In genomic region chr14:68544150-68544892, GRCh38 we compare ENCODE assay signal across 10 cellular contexts.
DNase-seq lines count a peak whose midpoint lies in the region; ATAC-seq, FAIRE-seq and TF ChIP-seq lines count a peak whose summit lies in the region.
"Had no signal": no experiment of that assay in that cellular context is flagged by ENCODE, and none has a peak within 500 bp of the region (broad histone marks: within the 10 kb centered on the region; RNA-seq: fewer than 3 reads in every experiment).

No MANE protein-coding gene starts in this region.

- H3K36me3 ChIP-seq in liver (ENCODE audit: control insufficient read depth in 4 of 4, insufficient read depth in 3 of 4, low read depth in 1 of 4, low read length in 3 of 4) (no peaks in the 10 kb centered on the region), HepG2 (replicated peaks in 1 of 2; ENCODE audit: control insufficient read depth in 1 of 2, insufficient read depth in 2 of 2, low read length in 2 of 2) (no peaks in the 10 kb centered on the region), esophagus muscularis mucosa (no peaks in the 10 kb centered on the region)

- H3K27me3 ChIP-seq in liver (ENCODE audit: control insufficient read depth in 4 of 4, insufficient read depth in 4 of 4, low read length in 3 of 4): no peaks in the 10 kb centered on the region
- no peaks in the 10 kb centered on the region for H3K27me3 ChIP-seq in HepG2 (ENCODE audit: control insufficient read depth in 1 of 2, insufficient read depth in 2 of 2, low read length in 2 of 2)
- no peaks in the 10 kb centered on the region for H3K27me3 ChIP-seq in esophagus muscularis mucosa

- WGBS in liver: 69% methylated on average over 5 of the region's 5 CpGs
- WGBS in HepG2 (ENCODE audit: low lambda C conversion rate): 97% methylated on average over 5 of the region's 5 CpGs
- WGBS in esophagus muscularis mucosa: 23% methylated on average over 3 of the region's 5 CpGs

- H3K27ac ChIP-seq in liver (ENCODE audit: low read depth in 1 of 2, low read length in 2 of 2) (peak overlapping the region; percentile 3 to 33), HepG2 (ENCODE audit: extremely low read length, insufficient read depth, low read length) (no peak overlapping the region), esophagus muscularis mucosa (replicated peaks in 1 of 4) (peak overlapping the region; percentile 90 to 96 (median 95))

- peak overlapping the region; percentile 77 for H3K27ac Mint-ChIP-seq in nephron progenitor cell
- H3K27ac Mint-ChIP-seq: CD14-positive monocyte had no signal

- H3K79me2 ChIP-seq in HepG2 (ENCODE audit: insufficient read depth, low read length): no peaks in the 10 kb centered on the region

- H3K9me3 ChIP-seq in liver (ENCODE audit: control insufficient read depth in 4 of 4, low read length in 3 of 4) (no peaks in the 10 kb centered on the region), HepG2 (ENCODE audit: low read length) (no peaks in the 10 kb centered on the region), esophagus muscularis mucosa (no peaks in the 10 kb centered on the region)

- in situ Hi-C loops in HepG2 (cut with HindIII; ENCODE audit: extremely low pct_ligation_motif_present, low pct_unique_long_range_greater_than_20kb): no loop called here

- H3K4me1 Mint-ChIP-seq in nephron progenitor cell: peaks cover 97% of the 10 kb centered on the region

- H2AFZ ChIP-seq in HepG2 (ENCODE audit: low read length): no peak overlapping the region

- CTCF ChIA-PET in HepG2 (lab: Yijun Ruan, JAX; ENCODE audit: low intra/inter-chr PET ratio, low total read pairs): no interaction called here

- no TSS peak for BruUV-seq in HepG2 (replicated peaks; lab: Mats Ljungman, UMichigan)

- H3K4me1 ChIP-seq in liver (ENCODE audit: control insufficient read depth in 4 of 4, insufficient read depth in 4 of 4, low read length in 3 of 4) (peaks cover 2 to 15% (median 5%) of the 10 kb centered on the region in 4 donors), HepG2 (ENCODE audit: insufficient read depth, low read length) (peaks cover 19% of the 10 kb centered on the region), esophagus muscularis mucosa (peaks cover 45 to 89% (median 74%) of the 10 kb centered on the region in 4 donors)

- H3K4me2 ChIP-seq in HepG2 (ENCODE audit: low read depth, low read length): no peak overlapping the region

- H3K9me3 Mint-ChIP-seq in nephron progenitor cell: peaks cover 4% of the 10 kb centered on the region
- H3K9me3 Mint-ChIP-seq: CD14-positive monocyte had no signal

- no peaks in the 10 kb centered on the region for H4K20me1 ChIP-seq in HepG2 (ENCODE audit: insufficient read depth, low read length)

- peaks cover 6% of the 10 kb centered on the region for H3K36me3 Mint-ChIP-seq in nephron progenitor cell (ENCODE audit: low read depth)

- POLR2A ChIA-PET in HepG2 (lab: Yijun Ruan, JAX): no interaction called here

- no peak for TF ChIP-seq EP300 in HepG2 (IDR thresholded peaks at IDR 0.05; ENCODE audit: low read depth in 2 of 2, low read length in 2 of 2)
- TF ChIP-seq EP300 in HepG2 (CRISPR knock-in tag; IDR thresholded peaks at IDR 0.05; ENCODE audit: borderline replicate concordance): no peak
- no peak for TF ChIP-seq EP300 in esophagus muscularis mucosa (IDR thresholded peaks at IDR 0.05)

- no peak for ATAC-seq in HepG2
- ATAC-seq in HG03159 (IDR thresholded peaks at IDR 0.05; ENCODE audit: unreplicated experiment): no peak

- no peak for TF ChIP-seq CTCF in liver (IDR thresholded peaks at IDR 0.05; ENCODE audit: low read depth, low read length, missing input control)
- no peak for TF ChIP-seq CTCF in HepG2 (CRISPR knock-in tag; IDR thresholded peaks at IDR 0.05)
- TF ChIP-seq CTCF in esophagus muscularis mucosa (IDR thresholded peaks at IDR 0.05): no peak
- no peak for TF ChIP-seq CTCF in nephron progenitor cell (IDR thresholded peaks at IDR 0.05)

- H3K4me3 Mint-ChIP-seq in nephron progenitor cell: no peak overlapping the region
- H3K4me3 Mint-ChIP-seq: CD14-positive monocyte had no signal

- H3K4me3 ChIP-seq in liver (ENCODE audit: low read depth in 1 of 3, low read length in 3 of 3) (no peak overlapping the region), HepG2 (replicated peaks in 1 of 3; ENCODE audit: insufficient read depth in 1 of 3, low read depth in 2 of 3, low read length in 3 of 3) (no peak overlapping the region), esophagus muscularis mucosa (no peak overlapping the region)

- peak; percentile 19 to 25 for TF ChIP-seq RAD21 in liver (IDR thresholded peaks at IDR 0.05)
- TF ChIP-seq RAD21 in HepG2 (CRISPR knock-in tag; IDR thresholded peaks at IDR 0.05): no peak

- FAIRE-seq in HepG2 (lab: Jason Lieb, UNC): no peak
- FAIRE-seq: endometrium had no signal

- DNase-seq in HepG2 (ENCODE audit: low spot score) (no peak), esophagus muscularis mucosa (ENCODE audit: extremely low spot score) (peak; percentile 94), nephron progenitor cell (no peak), SHP77 (lab: John Stamatoyannopoulos, UW) (no peak), DMS53 treated with DMSO at 0.1 percent for 48 hours (lab: John Stamatoyannopoulos, UW; ENCODE audit: unreplicated experiment) (no peak)
- DNase-seq in activated CD8-positive, alpha-beta memory T cell treated with anti-CD3 and anti-CD28 coated beads, Interleukin-2, amount 50 U/mL, for 4 hours: no peak

- intact Hi-C loops in HepG2 (cut with micrococcal nuclease; ENCODE audit: unreplicated experiment) (no loop called here), esophagus muscularis mucosa (cut with DNase I) (loop anchor here (10.0 kb wide), 1 partner anchor 150 kb away; no protein-coding TSS in a partner anchor)

- TF ChIP-seq POLR2A in HepG2 (IDR thresholded peaks at IDR 0.05; ENCODE audit: insufficient read depth in 1 of 2, low read depth in 2 of 2, low read length in 2 of 2) (no peak), esophagus muscularis mucosa (IDR thresholded peaks at IDR 0.05; ENCODE audit: low read depth) (no peak)

- H3K9ac ChIP-seq in liver (ENCODE audit: low read depth in 1 of 2, low read length in 2 of 2) (no peak overlapping the region), HepG2 (ENCODE audit: insufficient read depth, low read depth, low read length) (no peak overlapping the region)

- peaks cover 10% of the 10 kb centered on the region for H3K27me3 Mint-ChIP-seq in nephron progenitor cell (ENCODE audit: low read depth, poor library complexity)

TF ChIP-seq in liver, 16 proteins besides CTCF, POLR2A, EP300 and RAD21 (continues in another document):
- TF ChIP-seq MAX (IDR thresholded peaks at IDR 0.05) (peak; percentile 17), SP1 (IDR thresholded peaks at IDR 0.05) (peak; percentile 7), GABPA (IDR thresholded peaks at IDR 0.05 in 1 of 2, conservative IDR thresholded peaks at IDR 0.05 in 1 of 2) (no peak), TAF1 (conservative IDR thresholded peaks at IDR 0.05) (no peak)

TF ChIP-seq in HepG2, 621 proteins besides CTCF, POLR2A, EP300 and RAD21 (continues in another document):
- TF ChIP-seq ZSCAN31 (CRISPR knock-in tag; IDR thresholded peaks at IDR 0.05; ENCODE audit: low read depth): no peak
- TF ChIP-seq IKZF5 (CRISPR knock-in tag; IDR thresholded peaks at IDR 0.05): no peak
- no peak for TF ChIP-seq ETV5 (CRISPR knock-in tag; IDR thresholded peaks at IDR 0.05; ENCODE audit: borderline replicate concordance)
- no peak for TF ChIP-seq MXI1 (IDR thresholded peaks at IDR 0.05; ENCODE audit: borderline replicate concordance, low read depth, low read length)
- no peak for TF ChIP-seq PITX1 (CRISPR knock-in tag; IDR thresholded peaks at IDR 0.05)
- no peak for TF ChIP-seq FOXP4 (CRISPR knock-in tag; IDR thresholded peaks at IDR 0.05)
- no peak for TF ChIP-seq CEBPB (IDR thresholded peaks at IDR 0.05; ENCODE audit: borderline replicate concordance, low read depth, low read length)
- no peak for TF ChIP-seq ZNF672 (CRISPR knock-in tag; IDR thresholded peaks at IDR 0.05)
